ENCODE assay signal across 28 cellular contexts in the genomic region with DNA sequence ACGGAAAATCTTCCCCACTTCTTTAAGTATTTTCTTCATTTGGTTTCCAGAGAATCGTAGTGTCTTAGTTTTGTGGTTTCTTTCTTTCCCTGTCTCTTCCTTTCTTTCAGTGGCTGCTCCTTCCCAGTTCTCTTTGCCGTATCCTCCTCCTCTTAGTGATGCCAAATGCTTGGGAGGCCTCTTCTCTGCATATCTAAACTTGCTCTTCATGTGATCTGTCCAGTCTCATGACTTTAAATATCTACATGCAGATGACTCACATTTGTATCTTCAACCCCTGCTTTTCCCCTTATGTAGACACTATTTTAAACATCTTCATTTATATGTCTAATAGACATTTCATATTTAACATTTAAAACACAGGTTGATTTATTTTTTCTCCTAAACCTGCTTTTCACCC.
"Had no signal": no experiment of that assay in that cellular context is flagged by ENCODE, and none has a peak within 500 bp of the region (broad histone marks: within the 10 kb centered on the region; RNA-seq: fewer than 3 reads in every experiment).

No MANE protein-coding gene starts in this region.

- H2AFZ ChIP-seq: neural progenitor cell, parathyroid adenoma had no signal

- H3K4me1 ChIP-seq: parathyroid adenoma, psoas muscle, sigmoid colon, spleen, stomach, thyroid gland, tibial nerve, upper lobe of left lung, uterus had no signal

- H3K4me2 ChIP-seq: neural progenitor cell, smooth muscle cell had no signal

- H3K4me3 ChIP-seq: neural progenitor cell, ovary, psoas muscle, right lobe of liver, sigmoid colon, skin epidermis, smooth muscle cell, spleen, stomach, thoracic aorta, thyroid gland, tibial nerve, upper lobe of left lung, uterus had no signal

- H3K36me3 ChIP-seq: neural progenitor cell, ovary, right lobe of liver, sigmoid colon, spleen, stomach, thoracic aorta, thyroid gland, tibial nerve, upper lobe of left lung, uterus had no signal

- H3K27me3 ChIP-seq: neural progenitor cell, ovary, right lobe of liver, sigmoid colon, spleen, stomach, thyroid gland, tibial nerve, upper lobe of left lung, uterus had no signal

- H3K27ac ChIP-seq: neural progenitor cell, ovary, parathyroid adenoma, psoas muscle, right lobe of liver, sigmoid colon, skin epidermis, spleen, stomach, thoracic aorta, thyroid gland, tibial nerve, upper lobe of left lung, uterus had no signal

- ATAC-seq: naive thymus-derived CD4-positive, alpha-beta T cell; natural killer cell; psoas muscle; right cardiac atrium; right lobe of liver; stimulated activated effector memory CD8-positive, alpha-beta T cell treated with anti-CD3 and anti-CD28 coated beads, Interleukin-12 subunit alpha, Interleukin-12 subunit beta, amount 100 ng/mL, for 72 hours; stimulated activated naive B cell treated with anti-CD40 and anti-IgM and Interleukin-4, amounts not matched to agents 10 μg/mL and 1 μg/mL and 100 μg/mL, for 72 hours had no signal

- H3K9me3 ChIP-seq: ovary, psoas muscle, right lobe of liver, sigmoid colon, spleen, stomach, thoracic aorta, thyroid gland, tibial nerve, upper lobe of left lung, uterus had no signal

- H3K9ac ChIP-seq: neural progenitor cell, parathyroid adenoma had no signal

- DNase-seq: naive thymus-derived CD4-positive, alpha-beta T cell; natural killer cell; occipital lobe; ovary; posterior cingulate gyrus; psoas muscle; right cardiac atrium; right lobe of liver; sigmoid colon; spleen; stimulated activated CD4-positive, alpha-beta T cell treated with anti-CD3 and anti-CD28 coated beads, Interleukin-12 subunit alpha, Interleukin-12 subunit beta, amount 100 ng/mL, for 4 hours; stimulated activated CD4-positive, alpha-beta T cell treated with anti-CD3 and anti-CD28 coated beads, Interleukin-2, amount 100 ng/mL, for 24 hours; stimulated activated CD4-positive, alpha-beta T cell treated with anti-CD3 and anti-CD28 coated beads, Interleukin-2, amount 100 ng/mL, for 48 hours; stimulated activated CD4-positive, alpha-beta T cell treated with anti-CD3 and anti-CD28 coated beads, Interleukin-4, amount 100 ng/mL, for 24 hours; stimulated activated naive B cell treated with anti-CD40 and anti-IgM and Interleukin-4, amounts not matched to agents 10 μg/mL and 1 μg/mL and 100 μg/mL, for 72 hours; stimulated activated naive CD4-positive, alpha-beta T cell treated with Interleukin-2 at 50 U/mL for 16 hours; stomach; thyroid gland; trophoblast cell; upper lobe of left lung; uterus had no signal

- H3K79me2 ChIP-seq: parathyroid adenoma had no signal
